Comparison of ENCODE assay signal across 26 cellular contexts in the genomic region with DNA sequence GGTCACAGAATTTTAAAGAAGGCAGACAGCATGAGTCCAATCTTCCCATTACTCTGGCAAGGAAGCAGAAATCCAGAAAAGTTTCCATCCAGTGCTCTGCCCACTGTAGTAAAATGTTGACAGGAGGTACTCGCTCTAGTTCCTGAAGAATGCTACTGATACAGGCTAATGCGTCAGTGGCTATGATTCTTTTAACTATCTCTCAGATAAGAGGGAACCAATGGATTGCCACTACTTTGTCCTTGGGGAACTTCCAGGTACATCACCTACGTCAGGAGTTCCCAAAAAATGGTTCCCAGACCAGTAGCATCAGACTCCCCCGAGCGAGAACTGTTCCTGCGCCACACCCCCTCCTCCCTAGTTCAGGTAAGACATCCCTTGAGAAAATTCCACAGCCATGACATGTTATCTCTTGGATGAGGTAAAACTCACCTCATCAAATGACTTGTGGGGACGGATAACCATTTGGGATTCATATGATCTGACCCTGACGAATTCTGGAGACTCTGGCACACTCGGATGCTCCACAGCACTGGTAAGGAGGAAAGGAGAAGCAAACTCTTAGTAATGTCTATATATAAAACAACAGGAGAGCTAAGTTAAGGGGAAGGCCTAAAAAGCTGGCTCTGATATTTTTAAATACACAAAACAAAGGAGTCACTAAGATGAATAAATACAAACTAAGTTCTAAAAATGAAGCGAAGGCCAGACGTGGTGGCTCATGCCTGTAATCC. TPM values are rescaled to one million over a fixed set of nuclear protein-coding genes. Genes with fewer than 3 reads are reported as not detected.
"Had no signal": no experiment of that assay in that cellular context is flagged by ENCODE, and none has a peak within 500 bp of the region (broad histone marks: within the 10 kb centered on the region; RNA-seq: fewer than 3 reads in every experiment).

No MANE protein-coding gene starts in this region.

- ATAC-seq: activated T-cell treated with anti-CD3 and anti-CD28 coated beads, Interleukin-2, amount 50 U/mL, for 4 hours; foreskin keratinocyte; left lobe of liver; stimulated activated naive CD8-positive, alpha-beta T cell treated with anti-CD3 and anti-CD28 coated beads, Interleukin-15, amount 100 ng/mL, for 72 hours had no signal

- H3K27me3 Mint-ChIP-seq: activated CD4-positive, alpha-beta memory T cell treated with anti-CD3 and anti-CD28 coated beads for 36 hours; brain; stimulated activated naive CD8-positive, alpha-beta T cell treated with anti-CD3 and anti-CD28 coated beads, Interleukin-15, amount 100 ng/mL, for 72 hours had no signal

- H3K4me1 Mint-ChIP-seq: brain, nephron progenitor cell had no signal

- H3K4me1 ChIP-seq: foreskin keratinocyte, uterus had no signal

- H3K9me3 ChIP-seq: suprapubic skin, transverse colon, uterus had no signal

- H3K27ac ChIP-seq: coronary artery, foreskin keratinocyte, skin epidermis, suprapubic skin, transverse colon, uterus, WERI-Rb-1 had no signal

- H3K36me3 ChIP-seq: uterus had no signal

- H3K27ac Mint-ChIP-seq: activated CD4-positive, alpha-beta memory T cell treated with anti-CD3 and anti-CD28 coated beads for 36 hours; nephron progenitor cell had no signal

- H3K27me3 ChIP-seq: foreskin keratinocyte, suprapubic skin, transverse colon, uterus had no signal

- H3K4me3 ChIP-seq: coronary artery, skin epidermis, suprapubic skin, transverse colon, uterus had no signal

- DNase-seq: activated CD4-positive, alpha-beta memory T cell treated with anti-CD3 and anti-CD28 coated beads for 36 hours; activated CD4-positive, alpha-beta T cell treated with anti-CD3 and anti-CD28 coated beads for 1 hour; activated effector memory CD4-positive, alpha-beta T cell treated with Interleukin-2 at 50 U/mL for 16 hours; activated T-cell treated with anti-CD3 and anti-CD28 coated beads, Interleukin-2, amount 50 U/mL, for 4 hours; central memory CD4-positive, alpha-beta T cell; foreskin keratinocyte; kidney; mammary epithelial cell; midbrain; nephron progenitor cell; nucleus accumbens; retina; stimulated activated CD4-positive, alpha-beta T cell treated with anti-CD3 and anti-CD28 coated beads, Interleukin-2, amount 100 ng/mL, for 48 hours; stimulated activated naive CD8-positive, alpha-beta T cell treated with anti-CD3 and anti-CD28 coated beads, Interleukin-15, amount 100 ng/mL, for 72 hours; SW 1271; transverse colon; uterus; WERI-Rb-1 had no signal

- H3K4me3 Mint-ChIP-seq: activated CD4-positive, alpha-beta memory T cell treated with anti-CD3 and anti-CD28 coated beads for 36 hours; activated T-cell treated with anti-CD3 and anti-CD28 coated beads, Interleukin-2, amount 50 U/mL, for 4 hours; brain; nephron progenitor cell; stimulated activated naive CD8-positive, alpha-beta T cell treated with anti-CD3 and anti-CD28 coated beads, Interleukin-15, amount 100 ng/mL, for 72 hours had no signal

RNA-seq across cellular contexts. Expression of a gene that starts 53.8 kb away (rescaled TPM):
- total RNA-seq: epithelial cell of proximal tubule; fibroblast of lung; foreskin keratinocyte; kidney; left lobe of liver; T-helper 2 cell treated with Interferon-gamma antibody and Interleukin-4, amounts not matched to agents 100 ng/mL and 5 ng/mL, for 36 hours; uterus had no signal
- polyA plus RNA-seq: fibroblast of lung, foreskin keratinocyte, mammary epithelial cell had no signal
